ENCODE assay signal across 8 cellular contexts in genomic region chr2:66432801-66433694, GRCh38. TPM values are rescaled to one million over a fixed set of nuclear protein-coding genes. Genes with fewer than 3 reads are reported as not detected.
DNase-seq lines count a peak whose midpoint lies in the region; ATAC-seq, FAIRE-seq and TF ChIP-seq lines count a peak whose summit lies in the region.

No MANE protein-coding gene starts in this region.

- peaks cover 8% of the 10 kb centered on the region for H3K27me3 ChIP-seq in Panc1 (ENCODE audit: control insufficient read depth, insufficient read depth, low read length)

- TF ChIP-seq CTCF in D721Med (IDR thresholded peaks at IDR 0.05; ENCODE audit: insufficient read depth, missing control alignments) (no peak), Panc1 (IDR thresholded peaks at IDR 0.05) (no peak), choroid plexus epithelial cell (conservative IDR thresholded peaks at IDR 0.05; ENCODE audit: low read depth, low read length) (no peak)

- intact Hi-C loops in Panc1 (cut with micrococcal nuclease; ENCODE audit: unreplicated experiment): loop anchor here (5.0 kb wide), 1 partner anchor 1599 kb away; no protein-coding TSS in a partner anchor

- in situ Hi-C loops in Panc1 (cut with HindIII; ENCODE audit: low pct_unique_long_range_greater_than_20kb, low sequenced_read_pairs): no loop called here

- peak; percentile 86 for ATAC-seq in Panc1
- ATAC-seq in GM19397 (IDR thresholded peaks at IDR 0.05; ENCODE audit: unreplicated experiment): no peak
- ATAC-seq in GM18873 (IDR thresholded peaks at IDR 0.05; ENCODE audit: low FRiP score, unreplicated experiment): no peak

- no peaks in the 10 kb centered on the region for H3K36me3 ChIP-seq in Panc1 (ENCODE audit: control insufficient read depth, insufficient read depth, low read length)

- peak overlapping the region; percentile 66 for H3K27ac ChIP-seq in Panc1 (ENCODE audit: low read length)

- no peaks in the 10 kb centered on the region; the same call in none of the 2 replicates for H3K4me1 ChIP-seq in Panc1 (ENCODE audit: control insufficient read depth, insufficient read depth, low read length)

- DNase-seq in D721Med (ENCODE audit: insufficient read length, low spot score) (peak; percentile 65), LHCN-M2 (ENCODE audit: low read depth) (peak; percentile 94), Panc1 (ENCODE audit: low read depth, low spot score) (peak; percentile 43), choroid plexus epithelial cell (ENCODE audit: low read depth) (peak; percentile 97), iPS-NIHi7 (ENCODE audit: extremely low spot score) (peak; percentile 84), retina (peak; percentile 97)

- H3K4me3 ChIP-seq in Panc1 (ENCODE audit: low read depth in 2 of 2, low read length in 2 of 2): peak overlapping the region; percentile 71 to 83
- H3K4me3 ChIP-seq in choroid plexus epithelial cell (ENCODE audit: low read depth, low read length): peak overlapping the region; percentile 73

- CTCF ChIA-PET in Panc1 (lab: Charles Lee): interaction anchor here (0.6 kb wide), 1 partner anchor 1029 kb away, joined by 17 read pairs; no protein-coding TSS in a partner anchor

- POLR2A ChIA-PET in Panc1 (lab: Charles Lee): no interaction called here

- BruUV-seq in Panc1 (replicated peaks; lab: Mats Ljungman, UMichigan): no TSS peak

- FAIRE-seq in D721Med (lab: Jason Lieb, UNC): no peak

- H3K9me3 ChIP-seq in Panc1 (ENCODE audit: control insufficient read depth, insufficient read depth, low read depth, low read length): no peaks in the 10 kb centered on the region

RNA-seq across cellular contexts. Expression of gene MEIS1, which starts 1.9 kb away (rescaled TPM):
- total RNA-seq in LHCN-M2 (2014; rRNA removed) (2.9 and 3.3 TPM in 2 replicates), Panc1 (2021; ENCODE audit: unreplicated experiment) (2.0 TPM)
- polyA plus RNA-seq in LHCN-M2 (2012): 1.0 TPM
- polyA plus RNA-seq in Panc1 (2012; ENCODE audit: insufficient read length): 0.71 TPM

Comparison
In these comparisons a context has a peak if more than half of its experiments do, and no peak if none do; other contexts are left out.
1. DNase-seq: peak in every context shown above with its lines; median percentile 97 in choroid plexus epithelial cell; 97 in retina; 94 in LHCN-M2; 84 in iPS-NIHi7; 65 in D721Med; 43 in Panc1.